Comparison of ENCODE assay signal across 25 cellular contexts in genomic region chr1:201528631-201529260, GRCh38. TPM values are rescaled to one million over a fixed set of nuclear protein-coding genes. Genes with fewer than 3 reads are reported as not detected.
DNase-seq lines count a peak whose midpoint lies in the region; ATAC-seq and TF ChIP-seq lines count a peak whose summit lies in the region.
"Had no signal": no experiment of that assay in that cellular context is flagged by ENCODE, and none has a peak within 500 bp of the region (broad histone marks: within the 10 kb centered on the region; RNA-seq: fewer than 3 reads in every experiment).

No MANE protein-coding gene starts in this region.

- H3K4me1 ChIP-seq in ACC112 (ENCODE audit: control insufficient read depth, insufficient read depth, low read length, unreplicated experiment) (peaks cover 11% of the 10 kb centered on the region), hepatocyte (ENCODE audit: insufficient read depth) (peaks cover 7% of the 10 kb centered on the region), neural progenitor cell (peaks cover 8% of the 10 kb centered on the region)

- H3K9me3 ChIP-seq in hepatocyte (ENCODE audit: low read depth) (no peaks in the 10 kb centered on the region), neural progenitor cell (ENCODE audit: low read depth) (no peaks in the 10 kb centered on the region)
- H3K9me3 ChIP-seq: esophagus squamous epithelium, psoas muscle, suprapubic skin had no signal

- DNase-seq in LNCaP clone FGC (ENCODE audit: low read depth) (no peak), cardiac fibroblast (ENCODE audit: low read depth in 2 of 2) (peak; percentile 42 to 55), hepatocyte (ENCODE audit: low spot score) (peak; percentile 61), NCI-H2081 (lab: John Stamatoyannopoulos, UW) (no peak), neural progenitor cell (ENCODE audit: low spot score) (no peak)
- DNase-seq in activated naive CD8-positive, alpha-beta T cell treated with anti-CD3 and anti-CD28 coated beads, Interleukin-2, amount 50 U/mL, for 24 hours: no peak
- DNase-seq: activated CD4-positive, alpha-beta T cell treated with anti-CD3 and anti-CD28 coated beads for 36 hours; activated CD8-positive, alpha-beta memory T cell treated with anti-CD3 and anti-CD28 coated beads, Interleukin-2, amount 10 ng/mL, durations not matched to agents 7 days and 5 days; brain microvascular endothelial cell; C1 segment of cervical spinal cord; DMS153; effector CD4-positive, alpha-beta T cell; esophagus squamous epithelium; kidney; NCI-H2081 treated with DMSO at 0.1 percent for 48 hours; NCI-H524; nephron progenitor cell; psoas muscle; RPMI8226; spleen had no signal

- H3K79me2 ChIP-seq in ACC112 (ENCODE audit: control insufficient read depth, insufficient read depth, low read length, unreplicated experiment) (no peaks in the 10 kb centered on the region), hepatocyte (no peaks in the 10 kb centered on the region), neural progenitor cell (ENCODE audit: low read depth) (no peaks in the 10 kb centered on the region)

- no peaks in the 10 kb centered on the region for H3F3A ChIP-seq in neural progenitor cell (ENCODE audit: low read depth)

- H3K27ac ChIP-seq in ACC112 (ENCODE audit: low read depth, low read length) (peak overlapping the region; percentile 14; the same call in 1 of the 2 replicates), hepatocyte (peak overlapping the region; percentile 68), neural progenitor cell (no peak overlapping the region)
- H3K27ac ChIP-seq: brain microvascular endothelial cell, esophagus squamous epithelium, psoas muscle, spleen, suprapubic skin had no signal

- H3K36me3 ChIP-seq in ACC112 (ENCODE audit: insufficient read depth, low read length): peaks cover 11% of the 10 kb centered on the region; the same call in 1 of the 2 replicates
- H3K36me3 ChIP-seq in hepatocyte (replicated peaks; ENCODE audit: insufficient read depth, low read depth): no peaks in the 10 kb centered on the region
- no peaks in the 10 kb centered on the region for H3K36me3 ChIP-seq in neural progenitor cell
- H3K36me3 ChIP-seq: brain microvascular endothelial cell, esophagus squamous epithelium, suprapubic skin had no signal

- no peaks in the 10 kb centered on the region for H3K9me2 ChIP-seq in hepatocyte (replicated peaks; ENCODE audit: insufficient read depth)

- H3K4me2 ChIP-seq in hepatocyte: no peak overlapping the region
- H3K4me2 ChIP-seq in neural progenitor cell: no peak overlapping the region

- ATAC-seq in GM21360 (IDR thresholded peaks at IDR 0.05; ENCODE audit: unreplicated experiment): no peak
- no peak for ATAC-seq in activated naive CD8-positive, alpha-beta T cell treated with anti-CD3 and anti-CD28 coated beads, Interleukin-2, amount 50 U/mL, for 24 hours
- ATAC-seq: activated CD4-positive, alpha-beta T cell treated with anti-CD3 and anti-CD28 coated beads for 36 hours; activated CD8-positive, alpha-beta memory T cell treated with anti-CD3 and anti-CD28 coated beads, Interleukin-2, amount 10 ng/mL, durations not matched to agents 7 days and 5 days; HCT116; psoas muscle had no signal

- no peak overlapping the region for H3K27ac Mint-ChIP-seq in activated naive CD8-positive, alpha-beta T cell treated with anti-CD3 and anti-CD28 coated beads, Interleukin-2, amount 50 U/mL, for 24 hours
- no peak overlapping the region for H3K27ac Mint-ChIP-seq in neural progenitor cell
- H3K27ac Mint-ChIP-seq: activated CD4-positive, alpha-beta T cell treated with anti-CD3 and anti-CD28 coated beads for 36 hours; activated CD8-positive, alpha-beta memory T cell treated with anti-CD3 and anti-CD28 coated beads, Interleukin-2, amount 10 ng/mL, durations not matched to agents 7 days and 5 days; activated naive CD8-positive, alpha-beta T cell had no signal

- H3K4me1 Mint-ChIP-seq in activated naive CD8-positive, alpha-beta T cell treated with anti-CD3 and anti-CD28 coated beads, Interleukin-2, amount 50 U/mL, for 24 hours: peaks cover 8% of the 10 kb centered on the region
- peaks cover 13% of the 10 kb centered on the region for H3K4me1 Mint-ChIP-seq in neural progenitor cell
- H3K4me1 Mint-ChIP-seq: activated CD8-positive, alpha-beta memory T cell treated with anti-CD3 and anti-CD28 coated beads, Interleukin-2, amount 10 ng/mL, durations not matched to agents 7 days and 5 days had no signal

- H3K9ac ChIP-seq in neural progenitor cell: no peak overlapping the region

- H3K9me3 Mint-ChIP-seq in activated naive CD8-positive, alpha-beta T cell treated with anti-CD3 and anti-CD28 coated beads, Interleukin-2, amount 50 U/mL, for 24 hours: no peaks in the 10 kb centered on the region
- H3K9me3 Mint-ChIP-seq in neural progenitor cell: peaks cover 6% of the 10 kb centered on the region

- H3K27me3 ChIP-seq in ACC112 (ENCODE audit: insufficient read depth, low read length) (no peaks in the 10 kb centered on the region), hepatocyte (no peaks in the 10 kb centered on the region), neural progenitor cell (no peaks in the 10 kb centered on the region)
- H3K27me3 ChIP-seq: brain microvascular endothelial cell, esophagus squamous epithelium, spleen, suprapubic skin had no signal

- H4K20me1 ChIP-seq in hepatocyte (ENCODE audit: insufficient read depth, poor library complexity, severe bottlenecking) (no peaks in the 10 kb centered on the region), neural progenitor cell (ENCODE audit: low read depth) (no peaks in the 10 kb centered on the region)

- H3K4me3 ChIP-seq in ACC112 (ENCODE audit: low read depth, low read length) (no peak overlapping the region), LNCaP clone FGC (ENCODE audit: low read depth, low read length) (no peak overlapping the region), cardiac fibroblast (replicated peaks in 1 of 2; ENCODE audit: low read depth in 2 of 2, low read length in 2 of 2) (no peak overlapping the region), hepatocyte (no peak overlapping the region), neural progenitor cell (no peak overlapping the region)
- H3K4me3 ChIP-seq: esophagus squamous epithelium, psoas muscle, spleen, suprapubic skin had no signal

- TF ChIP-seq CTCF in LNCaP clone FGC (IDR thresholded peaks at IDR 0.05; ENCODE audit: control insufficient read depth, extremely low read depth, insufficient read depth) (peak; percentile 4; the same call in 1 of the 2 replicates), cardiac fibroblast (IDR thresholded peaks at IDR 0.05; ENCODE audit: low read depth, low read length) (no peak), hepatocyte (IDR thresholded peaks at IDR 0.05; ENCODE audit: poor library complexity) (no peak), neural progenitor cell (IDR thresholded peaks at IDR 0.05) (no peak)

- 90% methylated on average over 3 of the region's 3 CpGs for WGBS in hepatocyte (ENCODE audit: low lambda C conversion rate, missing lambda C conversion rate)

- no peak overlapping the region for H3K4me3 Mint-ChIP-seq in activated naive CD8-positive, alpha-beta T cell treated with anti-CD3 and anti-CD28 coated beads, Interleukin-2, amount 50 U/mL, for 24 hours
- H3K4me3 Mint-ChIP-seq in neural progenitor cell: no peak overlapping the region
- H3K4me3 Mint-ChIP-seq: activated CD4-positive, alpha-beta T cell treated with anti-CD3 and anti-CD28 coated beads for 36 hours; activated CD8-positive, alpha-beta memory T cell treated with anti-CD3 and anti-CD28 coated beads, Interleukin-2, amount 10 ng/mL, durations not matched to agents 7 days and 5 days; activated naive CD8-positive, alpha-beta T cell; nephron progenitor cell had no signal

- H3K36me3 Mint-ChIP-seq in activated naive CD8-positive, alpha-beta T cell treated with anti-CD3 and anti-CD28 coated beads, Interleukin-2, amount 50 U/mL, for 24 hours (ENCODE audit: low read depth): peaks cover 9% of the 10 kb centered on the region
- peaks cover 3% of the 10 kb centered on the region for H3K36me3 Mint-ChIP-seq in neural progenitor cell

- H2AFZ ChIP-seq in ACC112 (ENCODE audit: low read length, unreplicated experiment): no peak overlapping the region
- H2AFZ ChIP-seq in hepatocyte: no peak overlapping the region
- H2AFZ ChIP-seq in neural progenitor cell (replicated peaks): no peak overlapping the region

- no peaks in the 10 kb centered on the region for H3K27me3 Mint-ChIP-seq in activated naive CD8-positive, alpha-beta T cell treated with anti-CD3 and anti-CD28 coated beads, Interleukin-2, amount 50 U/mL, for 24 hours
- peaks cover 10% of the 10 kb centered on the region for H3K27me3 Mint-ChIP-seq in neural progenitor cell (ENCODE audit: insufficient read depth, low read depth)
- H3K27me3 Mint-ChIP-seq: activated CD4-positive, alpha-beta T cell treated with anti-CD3 and anti-CD28 coated beads for 36 hours; activated CD8-positive, alpha-beta memory T cell treated with anti-CD3 and anti-CD28 coated beads, Interleukin-2, amount 10 ng/mL, durations not matched to agents 7 days and 5 days; activated naive CD8-positive, alpha-beta T cell had no signal

RNA-seq across cellular contexts. Expression of gene NAV1, which starts 10.2 kb away (rescaled TPM):
- total RNA-seq in hepatocyte: 15.0 and 15.2 TPM in 2 replicates
- 18.3 and 18.8 TPM in 2 replicates for polyA plus RNA-seq in hepatocyte
- 60.7 and 83.0 TPM in 2 replicates for total RNA-seq in neural progenitor cell (ENCODE audit: low replicate concordance)

RNA-seq across cellular contexts. Expression of gene CSRP1, which starts 21.8 kb away (rescaled TPM):
- total RNA-seq in hepatocyte (76.0 and 101 TPM in 2 replicates), neural progenitor cell (ENCODE audit: low replicate concordance) (2.5 and 4.1 TPM in 2 replicates)
- polyA plus RNA-seq in hepatocyte: 47.6 and 50.9 TPM in 2 replicates

RNA-seq across cellular contexts. Expression of gene PHLDA3, which starts 59.8 kb away (rescaled TPM):
- total RNA-seq in hepatocyte: 24.4 and 30.2 TPM in 2 replicates
- 62.9 and 64.6 TPM in 2 replicates for polyA plus RNA-seq in hepatocyte
- total RNA-seq in neural progenitor cell (ENCODE audit: low replicate concordance): 1.9 and 11.8 TPM in 2 replicates

Comparison
In these comparisons a context has a peak if more than half of its experiments do, and no peak if none do; other contexts are left out.
1. DNase-seq: peak in cardiac fibroblast (2 of 2) and hepatocyte (single experiment); none in LNCaP clone FGC (single experiment), activated naive CD8-positive, alpha-beta T cell treated with anti-CD3 and anti-CD28 coated beads, Interleukin-2, amount 50 U/mL, for 24 hours (single experiment), NCI-H2081 (0 of 2) and neural progenitor cell (single experiment).
2. RNA of gene CSRP1, which starts 21.8 kb away (total RNA-seq): 76.0 to 101 TPM in hepatocyte; 2.5 to 4.1 TPM in neural progenitor cell; every median in the first group is over 10 times any median in the second.